1 cellular context compared by ENCODE assay signal in genomic region chr15:35596261-35596660, GRCh38.
TF ChIP-seq lines count a peak whose summit lies in the region.

No MANE protein-coding gene starts in this region.

TF ChIP-seq in SK-N-SH, 30 proteins besides CTCF, POLR2A, EP300 and RAD21 (continued from another document):
- TF ChIP-seq PBX3 (IDR thresholded peaks at IDR 0.05) (peak; percentile 15; the same call in 1 of the 2 replicates), RXRA (IDR thresholded peaks at IDR 0.05; ENCODE audit: borderline replicate concordance, low read depth) (no peak)
